9 cellular contexts compared by ENCODE assay signal in genomic region chr12:115828151-115828550, GRCh38.
"Had no signal": no experiment of that assay in that cellular context is flagged by ENCODE, and none has a peak within 500 bp of the region (broad histone marks: within the 10 kb centered on the region; RNA-seq: fewer than 3 reads in every experiment).

No MANE protein-coding gene starts in this region.

- H3K9me3 Mint-ChIP-seq: HFFc6 had no signal

- DNase-seq: H9, HFFc6, KBM-7 had no signal

- ATAC-seq: GM23338, HCT116, HepG2 had no signal

- H3K27ac ChIP-seq: HL-60, KMS-11 had no signal

- H3K27ac Mint-ChIP-seq: GM23338, H9, HFFc6, IgD-negative memory B cell had no signal

- H3K4me3 Mint-ChIP-seq: GM23338, H9, HFFc6, IgD-negative memory B cell had no signal

- H3K4me3 ChIP-seq: GM23338 had no signal

- H3K4me1 Mint-ChIP-seq: GM23338, H9, IgD-negative memory B cell had no signal

- H2AFZ ChIP-seq: GM23338 had no signal

- H3K4me2 ChIP-seq: GM23338, KMS-11 had no signal

- H3K36me3 Mint-ChIP-seq: IgD-negative memory B cell had no signal

- H3K9ac ChIP-seq: KMS-11 had no signal
